Comparison of ENCODE assay signal across 1 cellular context in genomic region chr10:114697061-114697598, GRCh38.
TF ChIP-seq lines count a peak whose summit lies in the region.

No MANE protein-coding gene starts in this region.

TF ChIP-seq in GM23338, 12 proteins besides CTCF, POLR2A, EP300 and RAD21 (continued from another document):
- TF ChIP-seq ZNF462 (CRISPR knock-in tag; IDR thresholded peaks at IDR 0.05) (no peak), STAT1 (IDR thresholded peaks at IDR 0.05; ENCODE audit: unreplicated experiment) (no peak), CREB1 (CRISPR knock-in tag; IDR thresholded peaks at IDR 0.05; ENCODE audit: low read depth) (no peak)
TF ChIP-seq in GM23338: peak in this region for 0.
